ENCODE assay signal across 15 cellular contexts in the genomic region with DNA sequence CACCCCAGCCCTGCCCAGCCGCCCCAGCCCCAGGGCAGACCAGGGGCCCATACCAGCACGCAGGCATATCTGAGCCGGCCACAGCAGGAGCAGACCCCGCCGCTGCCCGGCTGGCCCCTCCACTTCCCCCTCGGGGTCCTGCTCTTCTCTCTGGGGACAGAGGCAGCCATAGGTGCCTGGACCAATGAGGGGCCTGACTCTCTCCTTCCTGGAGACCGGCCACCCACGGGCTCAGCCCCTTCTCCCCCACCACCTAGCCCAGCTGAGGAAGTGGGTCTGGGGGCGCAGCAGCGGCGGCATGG. TPM values are rescaled to one million over a fixed set of nuclear protein-coding genes. Genes with fewer than 3 reads are reported as not detected.
A peak's percentile ranks its signal among the peaks of the same experiment; 100 is the strongest.
DNase-seq lines count a peak whose midpoint lies in the region; ATAC-seq and TF ChIP-seq lines count a peak whose summit lies in the region.
"Had no signal": no experiment of that assay in that cellular context is flagged by ENCODE, and none has a peak within 500 bp of the region (broad histone marks: within the 10 kb centered on the region; RNA-seq: fewer than 3 reads in every experiment).

No MANE protein-coding gene starts in this region.

- peak overlapping the region; percentile 74 for H3K4me3 ChIP-seq in OCI-LY1 (ENCODE audit: low read depth, low read length, poor library complexity, severe bottlenecking)
- peak overlapping the region in 1 of 59 donors; percentile 6 for H3K4me3 ChIP-seq in dorsolateral prefrontal cortex
- no peak overlapping the region for H3K4me3 ChIP-seq in endodermal cell (ENCODE audit: low read length)

- peak overlapping the region; percentile 68 for H3K27ac Mint-ChIP-seq in activated CD8-positive, alpha-beta memory T cell treated with anti-CD3 and anti-CD28 coated beads, Interleukin-2, amount 10 ng/mL, durations not matched to agents 7 days and 5 days
- peak overlapping the region; percentile 91 for H3K27ac Mint-ChIP-seq in stimulated activated effector memory CD8-positive, alpha-beta T cell treated with anti-CD3 and anti-CD28 coated beads, Interleukin-12 subunit alpha, Interleukin-12 subunit beta, amount 100 ng/mL, for 72 hours
- H3K27ac Mint-ChIP-seq in endodermal cell = no peak overlapping the region
- H3K27ac Mint-ChIP-seq: brain, type B pancreatic cell had no signal

- 94 to 95% methylated on average over 8 to 12 of the region's 12 CpGs for WGBS in endodermal cell (ENCODE audit: insufficient coverage in 1 of 2, insufficient read length in 1 of 2), 2 experiments

- no peaks in the 10 kb centered on the region for H3K9me2 ChIP-seq in OCI-LY1 (ENCODE audit: low read depth, low read length)

- H3K27me3 ChIP-seq in OCI-LY1 (ENCODE audit: insufficient read depth, low read length) = no peaks in the 10 kb centered on the region
- peaks cover 0 to 9% (median 0%) of the 10 kb centered on the region in 45 donors for H3K27me3 ChIP-seq in dorsolateral prefrontal cortex
- H3K27me3 ChIP-seq in endodermal cell (ENCODE audit: control insufficient read depth, insufficient read depth, low read length, poor library complexity, severe bottlenecking) = no peaks in the 10 kb centered on the region

- H3K9ac ChIP-seq in OCI-LY1 (ENCODE audit: low read length) (peak overlapping the region; percentile 80), endodermal cell (ENCODE audit: extremely low read depth, low read length, poor library complexity, severe bottlenecking) (no peak overlapping the region)

- intact Hi-C loops in dorsolateral prefrontal cortex (cut with DNase I) = loop anchor here in 1 of 2 donors (5.0 kb wide), 1 partner anchor 48 kb away; no protein-coding TSS in a partner anchor

- peaks cover 66% of the 10 kb centered on the region for H3K4me1 Mint-ChIP-seq in activated CD8-positive, alpha-beta memory T cell treated with anti-CD3 and anti-CD28 coated beads, Interleukin-2, amount 10 ng/mL, durations not matched to agents 7 days and 5 days
- peaks cover 73% of the 10 kb centered on the region for H3K4me1 Mint-ChIP-seq in stimulated activated effector memory CD8-positive, alpha-beta T cell treated with anti-CD3 and anti-CD28 coated beads, Interleukin-12 subunit alpha, Interleukin-12 subunit beta, amount 100 ng/mL, for 72 hours
- H3K4me1 Mint-ChIP-seq in endodermal cell = peaks cover 8% of the 10 kb centered on the region

- peaks cover 68% of the 10 kb centered on the region for H3K4me1 ChIP-seq in OCI-LY1 (ENCODE audit: insufficient read depth, low read length, severe bottlenecking)
- peaks cover 5% of the 10 kb centered on the region for H3K4me1 ChIP-seq in endodermal cell (ENCODE audit: control insufficient read depth, insufficient read depth, low read length)

- H3K27ac ChIP-seq in OCI-LY1 (ENCODE audit: low read depth, low read length, poor library complexity, severe bottlenecking) (peak overlapping the region; percentile 88), dorsolateral prefrontal cortex (peak overlapping the region in 57 of 59 donors; percentile 9 to 100 (median 99)), endodermal cell (ENCODE audit: low read depth, low read length) (no peak overlapping the region)

- H3K79me2 ChIP-seq in OCI-LY1 (ENCODE audit: insufficient read depth, low read length) = no peaks in the 10 kb centered on the region

- H3K36me3 ChIP-seq in OCI-LY1 (ENCODE audit: insufficient read depth, low read length) = peaks cover 36% of the 10 kb centered on the region
- peaks cover 18% of the 10 kb centered on the region for H3K36me3 ChIP-seq in endodermal cell (ENCODE audit: control insufficient read depth, insufficient read depth, low read length)

- H3K9me3 ChIP-seq in OCI-LY1 (ENCODE audit: low read length) = no peaks in the 10 kb centered on the region
- H3K9me3 ChIP-seq in endodermal cell (ENCODE audit: control insufficient read depth, low read length) = no peaks in the 10 kb centered on the region

- DNase-seq in activated CD8-positive, alpha-beta memory T cell treated with anti-CD3 and anti-CD28 coated beads, Interleukin-2, amount 10 ng/mL, durations not matched to agents 7 days and 5 days = no peak
- DNase-seq in activated CD8-positive, alpha-beta memory T cell treated with anti-CD3 and anti-CD28 coated beads for 24 hours = no peak
- DNase-seq in dorsolateral prefrontal cortex (no peak), GM19240 (ENCODE audit: insufficient read length, low spot score) (no peak), endodermal cell (no peak), COR-L47 (lab: John Stamatoyannopoulos, UW) (no peak)
- DNase-seq in stimulated activated effector memory CD8-positive, alpha-beta T cell treated with anti-CD3 and anti-CD28 coated beads, Interleukin-12 subunit alpha, Interleukin-12 subunit beta, amount 100 ng/mL, for 72 hours (ENCODE audit: low spot score in 2 of 2) = no peak
- DNase-seq: midbrain, NCI-H2081, OCI-M1 had no signal

- no peak for ATAC-seq in activated CD8-positive, alpha-beta memory T cell treated with anti-CD3 and anti-CD28 coated beads, Interleukin-2, amount 10 ng/mL, durations not matched to agents 7 days and 5 days
- ATAC-seq in stimulated activated effector memory CD8-positive, alpha-beta T cell treated with anti-CD3 and anti-CD28 coated beads, Interleukin-12 subunit alpha, Interleukin-12 subunit beta, amount 100 ng/mL, for 72 hours = no peak

- CTCF ChIA-PET in activated CD8-positive, alpha-beta memory T cell treated with anti-CD3 and anti-CD28 coated beads, Interleukin-2, amount 10 ng/mL, durations not matched to agents 7 days and 5 days (lab: Charles Lee) = interaction anchor here (1.3 to 17.0 kb wide), 4 partner anchors 11 to 52 kb away, joined by 3 to 257 read pairs (median 92); no protein-coding TSS in a partner anchor

- H3F3A ChIP-seq in OCI-LY1 (ENCODE audit: insufficient read depth, low read length) = no peaks in the 10 kb centered on the region

- H3K36me3 Mint-ChIP-seq in activated CD8-positive, alpha-beta memory T cell treated with anti-CD3 and anti-CD28 coated beads, Interleukin-2, amount 10 ng/mL, durations not matched to agents 7 days and 5 days = peaks cover 48% of the 10 kb centered on the region
- H3K36me3 Mint-ChIP-seq in stimulated activated effector memory CD8-positive, alpha-beta T cell treated with anti-CD3 and anti-CD28 coated beads, Interleukin-12 subunit alpha, Interleukin-12 subunit beta, amount 100 ng/mL, for 72 hours = peaks cover 84% of the 10 kb centered on the region
- H3K36me3 Mint-ChIP-seq in endodermal cell (ENCODE audit: low read depth) = peaks cover 26% of the 10 kb centered on the region
- H3K36me3 Mint-ChIP-seq: brain had no signal

- no peak overlapping the region for H2AFZ ChIP-seq in OCI-LY1 (ENCODE audit: low read length)

- no peaks in the 10 kb centered on the region for H3K9me3 Mint-ChIP-seq in activated CD8-positive, alpha-beta memory T cell treated with anti-CD3 and anti-CD28 coated beads, Interleukin-2, amount 10 ng/mL, durations not matched to agents 7 days and 5 days (ENCODE audit: low read depth)
- no peaks in the 10 kb centered on the region for H3K9me3 Mint-ChIP-seq in stimulated activated effector memory CD8-positive, alpha-beta T cell treated with anti-CD3 and anti-CD28 coated beads, Interleukin-12 subunit alpha, Interleukin-12 subunit beta, amount 100 ng/mL, for 72 hours
- no peaks in the 10 kb centered on the region for H3K9me3 Mint-ChIP-seq in endodermal cell
- H3K9me3 Mint-ChIP-seq: brain, type B pancreatic cell had no signal

- no peak for TF ChIP-seq CTCF in OCI-LY1 (IDR thresholded peaks at IDR 0.05; ENCODE audit: low read length)
- TF ChIP-seq CTCF in dorsolateral prefrontal cortex (IDR thresholded peaks at IDR 0.05 in 54 of 56, conservative IDR thresholded peaks at IDR 0.05 in 2 of 56; ENCODE audit: low read depth in 1 of 56, partially characterized antibody in 56 of 56) = no peak
- TF ChIP-seq CTCF in endodermal cell (conservative IDR thresholded peaks at IDR 0.05) = no peak

- H3K4me3 Mint-ChIP-seq in activated CD8-positive, alpha-beta memory T cell treated with anti-CD3 and anti-CD28 coated beads, Interleukin-2, amount 10 ng/mL, durations not matched to agents 7 days and 5 days = peak overlapping the region; percentile 88
- peak overlapping the region; percentile 99 for H3K4me3 Mint-ChIP-seq in stimulated activated effector memory CD8-positive, alpha-beta T cell treated with anti-CD3 and anti-CD28 coated beads, Interleukin-12 subunit alpha, Interleukin-12 subunit beta, amount 100 ng/mL, for 72 hours
- H3K4me3 Mint-ChIP-seq in endodermal cell = no peak overlapping the region
- H3K4me3 Mint-ChIP-seq: brain, type B pancreatic cell had no signal

- H4K20me1 ChIP-seq in OCI-LY1 (ENCODE audit: insufficient read depth, low read length) = no peaks in the 10 kb centered on the region

- peak overlapping the region; percentile 60 for H3K4me2 ChIP-seq in OCI-LY1 (ENCODE audit: low read length)

- H3K27me3 Mint-ChIP-seq in activated CD8-positive, alpha-beta memory T cell treated with anti-CD3 and anti-CD28 coated beads, Interleukin-2, amount 10 ng/mL, durations not matched to agents 7 days and 5 days = no peaks in the 10 kb centered on the region
- H3K27me3 Mint-ChIP-seq in endodermal cell (ENCODE audit: insufficient read depth) = no peaks in the 10 kb centered on the region

RNA-seq across cellular contexts. Expression of gene TMC6, which starts 3.8 kb away (rescaled TPM):
- total RNA-seq in activated CD8-positive, alpha-beta memory T cell treated with anti-CD3 and anti-CD28 coated beads, Interleukin-2, amount 10 ng/mL, durations not matched to agents 7 days and 5 days = 100 to 1,000 TPM; 347 to 431 TPM
- total RNA-seq in dorsolateral prefrontal cortex (100 to 1,000 TPM in 45 of 120 experiments, 10 to 100 TPM in 75; 17.3 to 352 (median 81.1) TPM), endodermal cell (100 to 1,000 TPM; 143 to 149 TPM)
- 30.0 TPM for polyA plus RNA-seq in endodermal cell (2013, experiment 1 of 2)
- polyA plus RNA-seq in endodermal cell (2013, experiment 2 of 2) = 29.6 TPM

RNA-seq across cellular contexts. Expression of gene TMC8, which starts 5.8 kb away (rescaled TPM):
- 100 to 1,000 TPM; 251 to 292 TPM for total RNA-seq in activated CD8-positive, alpha-beta memory T cell treated with anti-CD3 and anti-CD28 coated beads, Interleukin-2, amount 10 ng/mL, durations not matched to agents 7 days and 5 days
- 10 to 100 TPM in 18 of 120 experiments, 1 to 10 TPM in 101, under 1 TPM in 1; 0.90 to 20.9 (median 6.7) TPM for total RNA-seq in dorsolateral prefrontal cortex
- total RNA-seq in endodermal cell = 1 to 10 TPM in 1 of 2 donors, under 1 TPM in 1; 0.90 to 3.0 TPM
- polyA plus RNA-seq in endodermal cell (2013, experiment 1 of 2) = 0.07 TPM
- polyA plus RNA-seq in endodermal cell (2013, experiment 2 of 2) = 0.12 TPM

RNA-seq across cellular contexts. Expression of gene C17orf99, which starts 21.4 kb away (rescaled TPM):
- not detected for total RNA-seq in activated CD8-positive, alpha-beta memory T cell treated with anti-CD3 and anti-CD28 coated beads, Interleukin-2, amount 10 ng/mL, durations not matched to agents 7 days and 5 days
- 1 to 10 TPM in 2 of 120 experiments, under 1 TPM in 9, not detected in 109; 0.18 to 1.9 (median 0.31) TPM for total RNA-seq in dorsolateral prefrontal cortex
- not detected for total RNA-seq in endodermal cell
- not detected for polyA plus RNA-seq in endodermal cell (2013, experiment 1 of 2)
- polyA plus RNA-seq in endodermal cell (2013, experiment 2 of 2) = not detected
- total RNA-seq: renal cortical epithelial cell; T-helper 1 cell treated with Interleukin-12 subunit alpha and Interleukin-12 subunit beta and Interleukin-4 antibody, amounts not matched to agents 30 ng/mL and 1 ng/mL, for 36 hours had no signal

RNA-seq across cellular contexts. Expression of gene SYNGR2, which starts 43.6 kb away (rescaled TPM):
- total RNA-seq in activated CD8-positive, alpha-beta memory T cell treated with anti-CD3 and anti-CD28 coated beads, Interleukin-2, amount 10 ng/mL, durations not matched to agents 7 days and 5 days = 10 to 100 TPM; 41.2 to 80.3 TPM
- total RNA-seq in dorsolateral prefrontal cortex (100 to 1,000 TPM in 3 of 120 experiments, 10 to 100 TPM in 117; 19.6 to 122 (median 45.6) TPM), endodermal cell (10 to 100 TPM; 39.2 to 39.6 TPM)
- polyA plus RNA-seq in endodermal cell (2013, experiment 1 of 2) = 21.7 TPM
- 16.9 TPM for polyA plus RNA-seq in endodermal cell (2013, experiment 2 of 2)

Comparison
In these comparisons a context has a peak if more than half of its experiments do, and no peak if none do; other contexts are left out.
1. RNA of gene TMC8, which starts 5.8 kb away (total RNA-seq): 251 to 292 TPM in activated CD8-positive, alpha-beta memory T cell treated with anti-CD3 and anti-CD28 coated beads, Interleukin-2, amount 10 ng/mL, durations not matched to agents 7 days and 5 days; 0.90 to 20.9 TPM in dorsolateral prefrontal cortex and 0.90 to 3.0 TPM in endodermal cell; every median in the first group is over 10 times any median in the second.